In the genomic region with DNA sequence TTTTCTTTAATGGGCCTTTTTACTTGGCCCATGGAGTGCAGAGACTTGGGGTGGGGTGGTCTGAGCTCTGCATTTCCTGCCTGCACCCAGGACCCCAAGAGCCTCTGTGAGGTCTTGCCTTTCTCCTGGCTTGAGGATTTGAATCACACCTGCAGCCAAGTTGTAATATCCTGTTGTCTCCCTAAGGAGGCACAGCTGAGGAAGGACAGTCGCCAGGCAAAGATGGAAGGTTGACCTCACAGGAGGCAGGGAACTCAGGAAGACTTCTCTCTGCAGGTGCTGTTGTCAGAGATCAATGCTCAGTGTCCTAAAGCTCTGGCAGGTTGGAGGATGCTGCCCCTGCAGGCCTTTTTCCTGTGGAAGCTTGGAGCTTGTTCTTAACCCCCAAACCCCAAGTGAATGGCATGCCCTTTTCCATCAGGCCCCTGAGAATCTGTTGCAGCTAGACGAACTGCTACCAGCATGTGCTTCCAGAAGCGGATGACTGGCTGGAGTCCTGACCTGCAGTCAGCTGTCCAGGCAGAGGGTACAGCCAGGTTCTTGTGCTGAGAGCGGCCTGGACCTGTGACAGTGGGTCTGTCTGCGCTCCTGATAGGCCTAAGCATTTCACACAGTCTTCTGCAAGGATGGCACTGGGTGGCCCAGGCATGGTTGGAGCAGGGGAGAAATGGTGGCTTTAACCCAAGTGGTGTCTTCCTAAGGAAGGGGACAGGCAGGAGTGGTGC, we compare ENCODE assay signal across 19 cellular contexts.
DNase-seq lines count a peak whose midpoint lies in the region; ATAC-seq and TF ChIP-seq lines count a peak whose summit lies in the region.
"Had no signal": no experiment of that assay in that cellular context is flagged by ENCODE, and none has a peak within 500 bp of the region (broad histone marks: within the 10 kb centered on the region; RNA-seq: fewer than 3 reads in every experiment).

No MANE protein-coding gene starts in this region.

- WGBS in heart right ventricle, 2 donors: 52 to 71% methylated on average over 5 of the region's 5 CpGs
- no CpG with 5 or more reads among the region's 5 CpGs for WGBS in mesendoderm (ENCODE audit: extremely low coverage, insufficient coverage, low lambda C conversion rate)

- no peak overlapping the region for H3K23ac ChIP-seq in mesendoderm (ENCODE audit: low read length)

- H3K27ac Mint-ChIP-seq in activated T-helper 2 cell treated with anti-CD3 and anti-CD28 coated beads, Interferon-gamma antibody, Interleukin-2, Interleukin-4, amounts not matched to agents 10 μg/mL and 5 μg/mL and 100 μg/mL, durations not matched to agents 14 hours and 24 hours and 36 hours: no peak overlapping the region
- H3K27ac Mint-ChIP-seq: CD14-positive monocyte had no signal

- no peaks in the 10 kb centered on the region for H4K20me1 ChIP-seq in MM.1S (ENCODE audit: insufficient read depth, low read length)

- H3K4me2 ChIP-seq in mesendoderm (ENCODE audit: low read length) (no peak overlapping the region), MM.1S (ENCODE audit: low read depth, low read length) (no peak overlapping the region)

- peaks cover 0 to 27% (median 3%) of the 10 kb centered on the region in 9 donors for H3K36me3 ChIP-seq in heart right ventricle
- H3K36me3 ChIP-seq in mesendoderm (ENCODE audit: control insufficient read depth, insufficient read depth, low read length): no peaks in the 10 kb centered on the region
- no peaks in the 10 kb centered on the region for H3K36me3 ChIP-seq in MM.1S (replicated peaks; ENCODE audit: insufficient read depth, low read length)

- H3K4me1 Mint-ChIP-seq in activated T-helper 2 cell treated with anti-CD3 and anti-CD28 coated beads, Interferon-gamma antibody, Interleukin-2, Interleukin-4, amounts not matched to agents 10 μg/mL and 5 μg/mL and 100 μg/mL, durations not matched to agents 14 hours and 24 hours and 36 hours (ENCODE audit: low read depth): no peaks in the 10 kb centered on the region
- H3K4me1 Mint-ChIP-seq: CD14-positive monocyte had no signal

- no peak overlapping the region for H2BK5ac ChIP-seq in mesendoderm (ENCODE audit: low read length)

- no peak overlapping the region for H2BK120ac ChIP-seq in mesendoderm (ENCODE audit: low read depth, low read length)

- no peaks in the 10 kb centered on the region for H3K9me3 Mint-ChIP-seq in activated T-helper 2 cell treated with anti-CD3 and anti-CD28 coated beads, Interferon-gamma antibody, Interleukin-2, Interleukin-4, amounts not matched to agents 10 μg/mL and 5 μg/mL and 100 μg/mL, durations not matched to agents 14 hours and 24 hours and 36 hours
- H3K9me3 Mint-ChIP-seq: CD14-positive monocyte had no signal

- DNase-seq in Right ventricle myocardium inferior (ENCODE audit: missing footprints) (no peak), cardiac septum (ENCODE audit: low spot score) (no peak), heart right ventricle (peak in 1 of 2 donors; percentile 49), mesendoderm (peak; percentile 33), GDM1 (lab: John Stamatoyannopoulos, UW) (no peak), MM.1S (no peak)
- DNase-seq in activated T-helper 2 cell treated with anti-CD3 and anti-CD28 coated beads, Interferon-gamma antibody, Interleukin-2, Interleukin-4, amounts not matched to agents 10 μg/mL and 5 μg/mL and 100 μg/mL, durations not matched to agents 14 hours and 24 hours and 36 hours (ENCODE audit: low spot score): no peak
- DNase-seq: COR-L47, KBM-7, NCI-H1048, NCI-H1694, NCI-H2107, NCI-H226, NCI-H526, OCI-M1 had no signal

- H3K4me3 ChIP-seq in heart right ventricle (no peak overlapping the region), mesendoderm (ENCODE audit: low read length) (no peak overlapping the region), MM.1S (ENCODE audit: low read length) (no peak overlapping the region)
- H3K4me3 ChIP-seq: GM12878 had no signal

- H3K79me2 ChIP-seq in mesendoderm (ENCODE audit: control insufficient read depth, insufficient read depth, low read length) (no peaks in the 10 kb centered on the region), MM.1S (ENCODE audit: low read length) (no peaks in the 10 kb centered on the region)

- H3K9me3 ChIP-seq in heart right ventricle: no peaks in the 10 kb centered on the region
- H3K9me3 ChIP-seq in MM.1S (replicated peaks; ENCODE audit: insufficient read depth, low read length): no peaks in the 10 kb centered on the region

- H3K9ac ChIP-seq in mesendoderm (ENCODE audit: low read length) (no peak overlapping the region), MM.1S (ENCODE audit: low read length) (no peak overlapping the region)

- ATAC-seq in Right ventricle myocardium inferior: peak; percentile 85
- ATAC-seq in heart right ventricle: peak; percentile 63 to 93 (median 81)
- no peak for ATAC-seq in GM19463 (IDR thresholded peaks at IDR 0.05; ENCODE audit: unreplicated experiment)
- ATAC-seq: GM12878 had no signal

- H4K8ac ChIP-seq in mesendoderm (ENCODE audit: low read depth, low read length): no peak overlapping the region

- H3K4me3 Mint-ChIP-seq in activated T-helper 2 cell treated with anti-CD3 and anti-CD28 coated beads, Interferon-gamma antibody, Interleukin-2, Interleukin-4, amounts not matched to agents 10 μg/mL and 5 μg/mL and 100 μg/mL, durations not matched to agents 14 hours and 24 hours and 36 hours (ENCODE audit: low read depth): no peak overlapping the region
- H3K4me3 Mint-ChIP-seq: CD14-positive monocyte had no signal

- H3K56ac ChIP-seq in mesendoderm (ENCODE audit: low read length): no peak overlapping the region

- no peak overlapping the region for H2BK15ac ChIP-seq in mesendoderm (replicated peaks; ENCODE audit: low read depth)

- H3K27me3 Mint-ChIP-seq in activated T-helper 2 cell treated with anti-CD3 and anti-CD28 coated beads, Interferon-gamma antibody, Interleukin-2, Interleukin-4, amounts not matched to agents 10 μg/mL and 5 μg/mL and 100 μg/mL, durations not matched to agents 14 hours and 24 hours and 36 hours (ENCODE audit: low read depth): no peaks in the 10 kb centered on the region

- TF ChIP-seq CTCF in heart right ventricle (IDR thresholded peaks at IDR 0.05): no peak
- no peak for TF ChIP-seq CTCF in MM.1S (IDR thresholded peaks at IDR 0.05; ENCODE audit: low read length)

- H3K36me3 Mint-ChIP-seq in activated T-helper 2 cell treated with anti-CD3 and anti-CD28 coated beads, Interferon-gamma antibody, Interleukin-2, Interleukin-4, amounts not matched to agents 10 μg/mL and 5 μg/mL and 100 μg/mL, durations not matched to agents 14 hours and 24 hours and 36 hours (ENCODE audit: low read depth): no peaks in the 10 kb centered on the region

- H3K4ac ChIP-seq in mesendoderm (ENCODE audit: low read depth, low read length): no peak overlapping the region

- H3K79me1 ChIP-seq in mesendoderm (ENCODE audit: low read length): no peaks in the 10 kb centered on the region

- no peaks in the 10 kb centered on the region for H3K9me2 ChIP-seq in MM.1S (replicated peaks; ENCODE audit: insufficient read depth, low read length)

- H3K27ac ChIP-seq in heart right ventricle (no peak overlapping the region), mesendoderm (ENCODE audit: low read depth, low read length) (no peak overlapping the region), MM.1S (ENCODE audit: low read length) (no peak overlapping the region)
- H3K27ac ChIP-seq: HL-60 had no signal

- H3K27me3 ChIP-seq in heart right ventricle: no peaks in the 10 kb centered on the region
- H3K27me3 ChIP-seq in mesendoderm (ENCODE audit: insufficient read depth, low read length, poor library complexity): no peaks in the 10 kb centered on the region
- no peaks in the 10 kb centered on the region for H3K27me3 ChIP-seq in MM.1S (replicated peaks; ENCODE audit: insufficient read depth, low read length)

- H3F3A ChIP-seq in MM.1S (ENCODE audit: insufficient read depth, low read length): no peaks in the 10 kb centered on the region

- no peak overlapping the region for H3K18ac ChIP-seq in mesendoderm (ENCODE audit: low read length)

- H3K4me1 ChIP-seq in heart right ventricle (peaks cover 2 to 45% (median 19%) of the 10 kb centered on the region in 9 donors), mesendoderm (ENCODE audit: control insufficient read depth, low read depth, low read length) (peaks cover 2% of the 10 kb centered on the region), MM.1S (ENCODE audit: low read length) (no peaks in the 10 kb centered on the region)

- no peak overlapping the region for H2AK5ac ChIP-seq in mesendoderm (ENCODE audit: low read length)

- no peak overlapping the region for H4K5ac ChIP-seq in mesendoderm (ENCODE audit: low read length)

- H2AFZ ChIP-seq in MM.1S (ENCODE audit: low read length): no peak overlapping the region

- intact Hi-C loops in Right ventricle myocardium inferior (cut with DNase I): loop anchor here (5.0 kb wide), 1 partner anchor 36 kb away; no protein-coding TSS in a partner anchor
- intact Hi-C loops in cardiac septum (cut with DNase I): no loop called here
- intact Hi-C loops in heart right ventricle (cut with DNase I): no loop called here
- intact Hi-C loops in activated T-helper 2 cell treated with anti-CD3 and anti-CD28 coated beads, Interferon-gamma antibody, Interleukin-2, Interleukin-4, amounts not matched to agents 10 μg/mL and 5 μg/mL and 100 μg/mL, durations not matched to agents 14 hours and 24 hours and 36 hours (cut with micrococcal nuclease): no loop called here
